ENCODE assay signal across 8 cellular contexts in the genomic region with DNA sequence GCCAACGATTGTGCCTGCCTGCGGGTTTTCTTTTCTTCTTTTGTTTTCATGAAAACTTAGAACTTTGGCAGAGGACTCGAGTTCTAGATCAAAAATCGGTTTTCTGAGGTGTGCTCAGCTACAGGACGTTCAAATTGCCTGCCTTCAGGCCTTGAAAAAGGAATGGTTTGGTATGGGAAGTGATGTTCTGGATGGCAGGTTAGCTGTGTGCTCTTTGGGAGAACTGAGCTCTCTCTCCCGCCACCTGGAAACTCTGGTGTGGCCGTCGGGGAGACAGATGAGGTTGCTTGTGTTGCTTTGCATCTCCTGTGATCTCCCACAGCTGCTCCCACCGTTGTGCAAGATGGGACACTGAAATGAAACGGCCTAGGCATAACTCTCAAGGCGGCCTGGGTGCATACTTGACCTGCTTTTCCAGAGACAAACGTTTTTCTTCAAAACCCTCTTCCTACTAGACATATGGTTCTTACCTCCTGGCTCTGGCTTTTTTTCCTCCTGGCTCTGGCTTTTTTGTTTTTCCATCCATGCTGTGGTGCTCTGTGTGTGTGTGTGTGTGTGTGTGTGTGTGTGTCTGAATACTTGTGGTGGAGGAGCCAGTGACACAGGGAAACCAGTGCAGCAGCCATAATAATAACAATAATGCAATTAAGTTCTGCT. TPM values are rescaled to one million over a fixed set of nuclear protein-coding genes. Genes with fewer than 3 reads are reported as not detected.
DNase-seq lines count a peak whose midpoint lies in the region; ATAC-seq and TF ChIP-seq lines count a peak whose summit lies in the region.

No MANE protein-coding gene starts in this region.

- H4K20me1 ChIP-seq in SU-DHL-6 (ENCODE audit: low read depth, low read length): no peaks in the 10 kb centered on the region; the same call in 1 of the 2 replicates
- no peaks in the 10 kb centered on the region for H4K20me1 ChIP-seq in fibroblast of lung (ENCODE audit: control insufficient read depth, extremely low read depth, insufficient read depth, low read length)
- H4K20me1 ChIP-seq in Karpas-422 (ENCODE audit: insufficient read depth, low read depth, low read length): no peaks in the 10 kb centered on the region

- no peak for DNase-seq in activated CD4-positive, alpha-beta T cell treated with anti-CD3 and anti-CD28 coated beads, Interleukin-2, amount 10 ng/mL, durations not matched to agents 7 days and 5 days
- no peak for DNase-seq in activated CD4-positive, alpha-beta T cell treated with anti-CD3 and anti-CD28 coated beads for 1 hour
- peak; percentile 58 to 72 for DNase-seq in fibroblast of lung (ENCODE audit: low read depth in 2 of 2)
- DNase-seq in Karpas-422: no peak

- H3K27ac Mint-ChIP-seq in activated CD4-positive, alpha-beta T cell treated with anti-CD3 and anti-CD28 coated beads, Interleukin-2, amount 10 ng/mL, durations not matched to agents 7 days and 5 days: no peak overlapping the region

- H3K4me1 Mint-ChIP-seq in activated CD4-positive, alpha-beta T cell treated with anti-CD3 and anti-CD28 coated beads, Interleukin-2, amount 10 ng/mL, durations not matched to agents 7 days and 5 days: peaks cover 10% of the 10 kb centered on the region

- no peaks in the 10 kb centered on the region for H3K9me2 ChIP-seq in SU-DHL-6 (replicated peaks; ENCODE audit: insufficient read depth, low read length)
- H3K9me2 ChIP-seq in Karpas-422 (replicated peaks; ENCODE audit: insufficient read depth, low read length): no peaks in the 10 kb centered on the region

- H3K36me3 ChIP-seq in SU-DHL-6 (ENCODE audit: low read length) (no peaks in the 10 kb centered on the region), fibroblast of lung (ENCODE audit: control insufficient read depth, insufficient read depth, low read length) (no peaks in the 10 kb centered on the region), neuron (ENCODE audit: insufficient read depth, low read length) (peaks cover 2% of the 10 kb centered on the region), Karpas-422 (ENCODE audit: insufficient read depth, low read length) (no peaks in the 10 kb centered on the region)

- H3K27ac ChIP-seq in SU-DHL-6 (ENCODE audit: low read depth, low read length): no peak overlapping the region
- peak overlapping the region; percentile 70 for H3K27ac ChIP-seq in fibroblast of lung (ENCODE audit: insufficient read depth, low read length)
- H3K27ac ChIP-seq in Karpas-422 (ENCODE audit: low read length): no peak overlapping the region

- ATAC-seq in HG02973 (IDR thresholded peaks at IDR 0.05; ENCODE audit: unreplicated experiment): no peak
- ATAC-seq in HG03354 (IDR thresholded peaks at IDR 0.05; ENCODE audit: poor library complexity, severe bottlenecking, unreplicated experiment): no peak

- peaks cover 54% of the 10 kb centered on the region for H3K27me3 Mint-ChIP-seq in activated CD4-positive, alpha-beta T cell treated with anti-CD3 and anti-CD28 coated beads, Interleukin-2, amount 10 ng/mL, durations not matched to agents 7 days and 5 days

- no peaks in the 10 kb centered on the region for H3K27me3 ChIP-seq in SU-DHL-6 (ENCODE audit: low read length)
- H3K27me3 ChIP-seq in fibroblast of lung (ENCODE audit: control insufficient read depth, insufficient read depth, low read length): no peaks in the 10 kb centered on the region
- H3K27me3 ChIP-seq in neuron (ENCODE audit: insufficient read depth, low read length): no peaks in the 10 kb centered on the region
- H3K27me3 ChIP-seq in Karpas-422 (ENCODE audit: low read length): 0 out of 2 replicates have a peak, but pooled peaks cover 4% of the 10 kb centered on the region

- H3F3A ChIP-seq in SU-DHL-6 (ENCODE audit: insufficient read depth): no peaks in the 10 kb centered on the region

- H2AFZ ChIP-seq in SU-DHL-6 (ENCODE audit: low read depth, low read length, severe bottlenecking): no peak overlapping the region
- H2AFZ ChIP-seq in fibroblast of lung (ENCODE audit: low read length): peak overlapping the region; percentile 83
- peak overlapping the region; percentile 73 for H2AFZ ChIP-seq in neuron (ENCODE audit: low read depth, low read length)
- no peak overlapping the region for H2AFZ ChIP-seq in Karpas-422 (ENCODE audit: low read length)

- no peak overlapping the region for H3K4me3 ChIP-seq in SU-DHL-6 (ENCODE audit: insufficient read depth, low read length, poor library complexity, severe bottlenecking)
- peak overlapping the region; percentile 76 to 83 (median 78) for H3K4me3 ChIP-seq in fibroblast of lung (replicated peaks in 1 of 4; ENCODE audit: control extremely low read depth in 1 of 4, insufficient read depth in 1 of 4, low read depth in 3 of 4, low read length in 4 of 4)
- H3K4me3 ChIP-seq in neuron (ENCODE audit: low read length): peak overlapping the region; percentile 77
- no peak overlapping the region for H3K4me3 ChIP-seq in Karpas-422 (ENCODE audit: low read length)

- H3K4me2 ChIP-seq in SU-DHL-6 (ENCODE audit: low read depth, low read length, poor library complexity, severe bottlenecking) (peak overlapping the region; percentile 73), fibroblast of lung (ENCODE audit: extremely low read depth, insufficient read depth, low read length) (peak overlapping the region; percentile 92), Karpas-422 (ENCODE audit: low read depth, low read length, poor library complexity, severe bottlenecking) (no peak overlapping the region)

- TF ChIP-seq CTCF in SU-DHL-6 (IDR thresholded peaks at IDR 0.05; ENCODE audit: insufficient read depth, low read length, poor library complexity, severe bottlenecking) (no peak), fibroblast of lung (conservative IDR thresholded peaks at IDR 0.05 in 1 of 2, IDR thresholded peaks at IDR 0.05 in 1 of 2; ENCODE audit: low read depth in 1 of 2, low read length in 2 of 2) (no peak)

- no peaks in the 10 kb centered on the region for H3K9me3 Mint-ChIP-seq in activated CD4-positive, alpha-beta T cell treated with anti-CD3 and anti-CD28 coated beads, Interleukin-2, amount 10 ng/mL, durations not matched to agents 7 days and 5 days

- H3K36me3 Mint-ChIP-seq in activated CD4-positive, alpha-beta T cell treated with anti-CD3 and anti-CD28 coated beads, Interleukin-2, amount 10 ng/mL, durations not matched to agents 7 days and 5 days (ENCODE audit: low read depth): no peaks in the 10 kb centered on the region

- H3K4me1 ChIP-seq in fibroblast of lung (ENCODE audit: control insufficient read depth, extremely low read depth, insufficient read depth, low read length): no peaks in the 10 kb centered on the region
- peaks cover 25% of the 10 kb centered on the region for H3K4me1 ChIP-seq in neuron (ENCODE audit: insufficient read depth, low read length)
- peaks cover 15% of the 10 kb centered on the region for H3K4me1 ChIP-seq in Karpas-422 (ENCODE audit: low read length)

- H3K79me2 ChIP-seq in SU-DHL-6 (ENCODE audit: insufficient read depth, low read length): no peaks in the 10 kb centered on the region
- peaks cover 34% of the 10 kb centered on the region for H3K79me2 ChIP-seq in fibroblast of lung (ENCODE audit: control insufficient read depth, insufficient read depth, low read length)
- H3K79me2 ChIP-seq in Karpas-422 (ENCODE audit: low read length): no peaks in the 10 kb centered on the region

- POLR2A ChIA-PET in activated CD4-positive, alpha-beta T cell treated with anti-CD3 and anti-CD28 coated beads, Interleukin-2, amount 10 ng/mL, durations not matched to agents 7 days and 5 days (lab: Charles Lee): no interaction called here

- CTCF ChIA-PET in activated CD4-positive, alpha-beta T cell treated with anti-CD3 and anti-CD28 coated beads, Interleukin-2, amount 10 ng/mL, durations not matched to agents 7 days and 5 days (lab: Charles Lee): interaction anchor here (0.5 to 1.2 kb wide), 5 partner anchors 13 to 1184 kb away, joined by 3 to 8 read pairs (median 4); no protein-coding TSS in a partner anchor

- H3K4me3 Mint-ChIP-seq in activated CD4-positive, alpha-beta T cell treated with anti-CD3 and anti-CD28 coated beads, Interleukin-2, amount 10 ng/mL, durations not matched to agents 7 days and 5 days: peak overlapping the region; percentile 64

- H3K9me3 ChIP-seq in SU-DHL-6 (ENCODE audit: insufficient read depth, low read length) (no peaks in the 10 kb centered on the region), fibroblast of lung (ENCODE audit: control insufficient read depth, insufficient read depth, low read depth, low read length) (no peaks in the 10 kb centered on the region), neuron (ENCODE audit: low read length) (no peaks in the 10 kb centered on the region), Karpas-422 (ENCODE audit: low read length) (no peaks in the 10 kb centered on the region)

- H3K9ac ChIP-seq in SU-DHL-6 (ENCODE audit: low read length): no peak overlapping the region
- H3K9ac ChIP-seq in fibroblast of lung (ENCODE audit: insufficient read depth, low read length): no peak overlapping the region
- H3K9ac ChIP-seq in Karpas-422 (ENCODE audit: low read length): no peak overlapping the region

RNA-seq across cellular contexts. Expression of gene FMNL2, which starts 2.0 kb away (rescaled TPM):
- under 1 TPM; 0.46 to 0.64 TPM for total RNA-seq in activated CD4-positive, alpha-beta T cell treated with anti-CD3 and anti-CD28 coated beads, Interleukin-2, amount 10 ng/mL, durations not matched to agents 7 days and 5 days
- 25.4 and 30.2 TPM in 2 replicates for total RNA-seq in fibroblast of lung
- 12.0 and 23.2 TPM in 2 replicates for polyA plus RNA-seq in fibroblast of lung
- 9.6 and 17.0 TPM in 2 replicates for polyA plus RNA-seq in fibroblast of lung (2012)
- polyA minus RNA-seq in fibroblast of lung (ENCODE audit: low replicate concordance): 2.4 and 2.9 TPM in 2 replicates
- 2.8 and 3.2 TPM in 2 replicates for total RNA-seq in Karpas-422 (2014; rRNA removed; shearing (Covaris generic); ENCODE audit: low replicate concordance)

Comparison
In these comparisons a context has a peak if more than half of its experiments do, and no peak if none do; other contexts are left out.
1. DNase-seq: peak in fibroblast of lung (2 of 2); none in activated CD4-positive, alpha-beta T cell treated with anti-CD3 and anti-CD28 coated beads, Interleukin-2, amount 10 ng/mL, durations not matched to agents 7 days and 5 days (single experiment), activated CD4-positive, alpha-beta T cell treated with anti-CD3 and anti-CD28 coated beads for 1 hour (single experiment) and Karpas-422 (single experiment).
2. H2AFZ ChIP-seq: peak in fibroblast of lung (single experiment) and neuron (single experiment); none in SU-DHL-6 (single experiment) and Karpas-422 (single experiment).
3. H3K4me3 ChIP-seq: peak in fibroblast of lung (4 of 4) and neuron (single experiment); none in SU-DHL-6 (single experiment) and Karpas-422 (single experiment).